ENCODE assay signal across 8 cellular contexts in genomic region chr7:36258510-36259259, GRCh38.
DNase-seq lines count a peak whose midpoint lies in the region; ATAC-seq, FAIRE-seq and TF ChIP-seq lines count a peak whose summit lies in the region.
"Not testable (repeated sequence)": the region's sequence is repeated elsewhere in the genome, so short reads cannot be mapped to it uniquely, and the experiment has no call there.

No MANE protein-coding gene starts in this region.

- peak overlapping the region; percentile 73 for H3K4me2 ChIP-seq in HepG2 (ENCODE audit: low read depth, low read length)

- in situ Hi-C loops in HepG2 (cut with HindIII; ENCODE audit: extremely low pct_ligation_motif_present, low pct_unique_long_range_greater_than_20kb) = not testable (repeated sequence)

- not testable (repeated sequence) for H3K4me3 Mint-ChIP-seq in MCF 10A (ENCODE audit: unreplicated experiment)

- H3K79me2 ChIP-seq in HepG2 (ENCODE audit: insufficient read depth, low read length) = not testable (repeated sequence)

- 39% methylated on average over 9 of the region's 18 CpGs for WGBS in HepG2 (ENCODE audit: low lambda C conversion rate)

- not testable (repeated sequence) for BruUV-seq in MCF 10A (replicated peaks; lab: Mats Ljungman, UMichigan); HepG2 (replicated peaks; lab: Mats Ljungman, UMichigan)

- DNase-seq in BE2C (peak; percentile 86), HK-2 (ENCODE audit: unreplicated experiment) (peak; percentile 80), NCI-H2107 treated with DMSO at 0.1 percent for 48 hours (lab: John Stamatoyannopoulos, UW; ENCODE audit: unreplicated experiment) (peak; percentile 86), RCC 7860 (ENCODE audit: low spot score) (peak; percentile 73), MCF 10A (ENCODE audit: unreplicated experiment) (peak; percentile 70), foreskin keratinocyte (peak; percentile 28 to 59), HepG2 (ENCODE audit: low spot score) (peak; percentile 88), retina (peak; percentile 80)

- not testable (repeated sequence) for H3K9me3 ChIP-seq in BE2C; HepG2 (ENCODE audit: low read length)

- ATAC-seq in foreskin keratinocyte = peak; percentile 93
- peak; percentile 98 for ATAC-seq in HepG2

- not testable (repeated sequence) for H3K9ac ChIP-seq in HepG2 (ENCODE audit: insufficient read depth, low read depth, low read length)

- intact Hi-C loops in MCF 10A (cut with micrococcal nuclease) = not testable (repeated sequence)
- intact Hi-C loops in HepG2 (cut with micrococcal nuclease; ENCODE audit: unreplicated experiment) = loop anchor here (1.0 kb wide), 2 partner anchors 8 to 32 kb away; no protein-coding TSS in a partner anchor

- H3K27me3 Mint-ChIP-seq in MCF 10A (ENCODE audit: insufficient read depth, unreplicated experiment) = not testable (repeated sequence)

- CTCF ChIA-PET in MCF 10A (lab: Yijun Ruan, JAX) = interaction anchor here (1.3 kb wide), 1 partner anchor 9 kb away, joined by 3 read pairs; no protein-coding TSS in a partner anchor
- CTCF ChIA-PET in HepG2 (lab: Yijun Ruan, JAX; ENCODE audit: low intra/inter-chr PET ratio, low total read pairs) = interaction anchor here (1.2 kb wide), 1 partner anchor 274 kb away, joined by 3 read pairs; no protein-coding TSS in a partner anchor

- H3K27ac Mint-ChIP-seq in MCF 10A (ENCODE audit: low read depth, unreplicated experiment) = not testable (repeated sequence)

- TF ChIP-seq CTCF in BE2C (IDR thresholded peaks at IDR 0.05; ENCODE audit: low read depth, low read length); MCF 10A (IDR thresholded peaks at IDR 0.05; ENCODE audit: unreplicated experiment); foreskin keratinocyte (conservative IDR thresholded peaks at IDR 0.05); HepG2 (CRISPR knock-in tag; IDR thresholded peaks at IDR 0.05): not testable (repeated sequence)

- H4K20me1 ChIP-seq in HepG2 (ENCODE audit: insufficient read depth, low read length) = not testable (repeated sequence)

- POLR2A ChIA-PET in MCF 10A (lab: Yijun Ruan, JAX) (interaction anchor here (1.1 kb wide), 1 partner anchor 15 kb away, joined by 3 read pairs; no protein-coding TSS in a partner anchor), HepG2 (lab: Yijun Ruan, JAX) (interaction anchor here (1.1 to 2.2 kb wide), 5 partner anchors 9 to 33 kb away, joined by 3 to 7 read pairs (median 5); no protein-coding TSS in a partner anchor)

- H3K4me1 ChIP-seq in BE2C (peaks cover 11% of the 10 kb centered on the region; the same call in 1 of the 2 replicates), HepG2 (ENCODE audit: insufficient read depth, low read length) (peaks cover 63% of the 10 kb centered on the region)
- H3K4me1 ChIP-seq in foreskin keratinocyte = not testable (repeated sequence)

- not testable (repeated sequence) for TF ChIP-seq POLR2A in HepG2 (IDR thresholded peaks at IDR 0.05; ENCODE audit: insufficient read depth in 1 of 2, low read depth in 2 of 2, low read length in 2 of 2)

- FAIRE-seq in RCC 7860 (lab: Jason Lieb, UNC) = peak; percentile 45
- peak; percentile 12 for FAIRE-seq in HepG2 (lab: Jason Lieb, UNC)

- peak; percentile 42; the same call in 1 of the 2 replicates for TF ChIP-seq RAD21 in HepG2 (CRISPR knock-in tag; IDR thresholded peaks at IDR 0.05)

- H3K27ac ChIP-seq in foreskin keratinocyte; HepG2 (ENCODE audit: extremely low read length, insufficient read depth, low read length): not testable (repeated sequence)

- peaks cover 21% of the 10 kb centered on the region for H3K9me3 Mint-ChIP-seq in MCF 10A (ENCODE audit: unreplicated experiment)

- TF ChIP-seq EP300 in HepG2 (IDR thresholded peaks at IDR 0.05; ENCODE audit: low read depth in 2 of 2, low read length in 2 of 2) (0 out of 4 replicates have a peak, but pooled peaks of 1 of the 2 experiments have one; percentile 33), HepG2 (CRISPR knock-in tag; IDR thresholded peaks at IDR 0.05; ENCODE audit: borderline replicate concordance) (0 out of 2 replicates have a peak, but pooled peaks have one; percentile 32)

- H3K36me3 ChIP-seq in BE2C; HepG2 (replicated peaks in 1 of 2; ENCODE audit: control insufficient read depth in 1 of 2, insufficient read depth in 2 of 2, low read length in 2 of 2): not testable (repeated sequence)

- H3K36me3 Mint-ChIP-seq in MCF 10A (ENCODE audit: insufficient read depth, unreplicated experiment) = not testable (repeated sequence)

- H3K27me3 ChIP-seq in BE2C; foreskin keratinocyte; HepG2 (ENCODE audit: control insufficient read depth in 1 of 2, insufficient read depth in 2 of 2, low read length in 2 of 2): not testable (repeated sequence)

- not testable (repeated sequence) for H3K4me1 Mint-ChIP-seq in MCF 10A (ENCODE audit: insufficient read depth, unreplicated experiment)

- H3K4me3 ChIP-seq in BE2C (ENCODE audit: low read depth, low read length) (peak overlapping the region; percentile 51), HepG2 (replicated peaks in 1 of 3; ENCODE audit: insufficient read depth in 1 of 3, low read depth in 2 of 3, low read length in 3 of 3) (peak overlapping the region in 1 of 3 experiments; percentile 40; a peak in 2 of 6 replicates)

- not testable (repeated sequence) for H2AFZ ChIP-seq in HepG2 (ENCODE audit: low read length)

TF ChIP-seq in HepG2, 621 proteins besides CTCF, POLR2A, EP300 and RAD21 (continues in another document):
- TF ChIP-seq PHF21A (CRISPR knock-in tag; IDR thresholded peaks at IDR 0.05) (peak; percentile 85), FOXO1 (CRISPR knock-in tag; IDR thresholded peaks at IDR 0.05) (peak; percentile 36; the same call in 1 of the 2 replicates), MED1 (CRISPR knock-in tag; IDR thresholded peaks at IDR 0.05) (peak; percentile 69), SOX13 (CRISPR knock-in tag; conservative IDR thresholded peaks at IDR 0.05 in 1 of 2, IDR thresholded peaks at IDR 0.05 in 1 of 2) (peak in 1 of 2 experiments; percentile 54; a peak in 2 of 4 replicates), HOXA3 (CRISPR knock-in tag; IDR thresholded peaks at IDR 0.05) (peak; percentile 59; the same call in 1 of the 2 replicates), ZNF614 (CRISPR knock-in tag; IDR thresholded peaks at IDR 0.05; ENCODE audit: borderline replicate concordance) (peak; percentile 43; the same call in 1 of the 2 replicates), ZMYM4 (CRISPR knock-in tag; IDR thresholded peaks at IDR 0.05) (peak; percentile 51), ZNF441 (CRISPR knock-in tag; IDR thresholded peaks at IDR 0.05; ENCODE audit: borderline replicate concordance) (0 out of 2 replicates have a peak, but pooled peaks have one; percentile 20), ZNF609 (CRISPR knock-in tag; IDR thresholded peaks at IDR 0.05; ENCODE audit: borderline replicate concordance) (peak; percentile 51; the same call in 1 of the 2 replicates), TBX2 (CRISPR knock-in tag; IDR thresholded peaks at IDR 0.05; ENCODE audit: borderline replicate concordance) (peak; percentile 58; the same call in 1 of the 2 replicates), SOX5 (CRISPR knock-in tag; IDR thresholded peaks at IDR 0.05; ENCODE audit: borderline replicate concordance) (peak; percentile 45; the same call in 1 of the 2 replicates), ZNF264 (CRISPR knock-in tag; IDR thresholded peaks at IDR 0.05) (0 out of 2 replicates have a peak, but pooled peaks have one; percentile 36), TARDBP (CRISPR knock-in tag; IDR thresholded peaks at IDR 0.05) (0 out of 2 replicates have a peak, but pooled peaks have one; percentile 18), DMAP1 (CRISPR knock-in tag; IDR thresholded peaks at IDR 0.05) (peak; percentile 43; the same call in 1 of the 2 replicates), SP5 (CRISPR knock-in tag; IDR thresholded peaks at IDR 0.05; ENCODE audit: borderline replicate concordance, low read depth) (peak; percentile 94), ZNF350 (CRISPR knock-in tag; IDR thresholded peaks at IDR 0.05; ENCODE audit: borderline replicate concordance, low read depth) (peak; percentile 43; the same call in 1 of the 2 replicates)
- TF ChIP-seq SOX13 (IDR thresholded peaks at IDR 0.05) = not testable (repeated sequence)
